8 cellular contexts compared by ENCODE assay signal in the genomic region with DNA sequence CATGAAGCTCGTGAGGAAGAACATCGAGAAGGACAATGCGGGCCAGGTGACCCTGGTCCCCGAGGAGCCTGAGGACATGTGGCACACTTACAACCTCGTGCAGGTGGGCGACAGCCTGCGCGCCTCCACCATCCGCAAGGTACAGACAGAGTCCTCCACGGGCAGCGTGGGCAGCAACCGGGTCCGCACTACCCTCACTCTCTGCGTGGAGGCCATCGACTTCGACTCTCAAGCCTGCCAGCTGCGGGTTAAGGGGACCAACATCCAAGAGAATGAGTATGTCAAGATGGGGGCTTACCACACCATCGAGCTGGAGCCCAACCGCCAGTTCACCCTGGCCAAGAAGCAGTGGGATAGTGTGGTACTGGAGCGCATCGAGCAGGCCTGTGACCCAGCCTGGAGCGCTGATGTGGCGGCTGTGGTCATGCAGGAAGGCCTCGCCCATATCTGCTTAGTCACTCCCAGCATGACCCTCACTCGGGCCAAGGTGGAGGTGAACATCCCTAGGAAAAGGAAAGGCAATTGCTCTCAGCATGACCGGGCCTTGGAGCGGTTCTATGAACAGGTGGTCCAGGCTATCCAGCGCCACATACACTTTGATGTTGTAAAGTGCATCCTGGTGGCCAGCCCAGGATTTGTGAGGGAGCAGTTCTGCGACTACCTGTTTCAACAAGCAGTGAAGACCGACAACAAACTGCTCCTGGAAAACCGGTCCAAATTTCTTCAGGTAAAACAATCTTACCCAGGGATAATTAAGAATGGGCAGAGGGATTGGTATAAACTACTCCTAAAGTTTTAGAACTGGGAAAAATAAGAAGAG. TPM values are rescaled to one million over a fixed set of nuclear protein-coding genes. Genes with fewer than 3 reads are reported as not detected.
DNase-seq lines count a peak whose midpoint lies in the region; ATAC-seq, FAIRE-seq and TF ChIP-seq lines count a peak whose summit lies in the region.

No MANE protein-coding gene starts in this region.

- ATAC-seq in HCT116 = peak; percentile 73

- peak overlapping the region; percentile 85 for H3K27ac ChIP-seq in HCT116 (ENCODE audit: low read depth, low read length)
- H3K27ac ChIP-seq in MM.1S (ENCODE audit: low read length) = peak overlapping the region; percentile 37; the same call in 1 of the 2 replicates

- peak overlapping the region; percentile 98 for H3K4me2 ChIP-seq in HCT116 (ENCODE audit: low read length)
- peak overlapping the region; percentile 90 for H3K4me2 ChIP-seq in MM.1S (ENCODE audit: low read depth, low read length)

- no peaks in the 10 kb centered on the region for H3K27me3 ChIP-seq in HCT116 (ENCODE audit: insufficient read depth, low read length)
- no peaks in the 10 kb centered on the region for H3K27me3 ChIP-seq in MM.1S (replicated peaks; ENCODE audit: insufficient read depth, low read length)

- intact Hi-C loops in HCT116 (cut with micrococcal nuclease) = loop anchor here (1.0 kb wide), 1 partner anchor 187 kb away; no protein-coding TSS in a partner anchor

- H3F3A ChIP-seq in MM.1S (ENCODE audit: insufficient read depth, low read length) = no peaks in the 10 kb centered on the region

- peaks cover 47% of the 10 kb centered on the region for H3K79me2 ChIP-seq in HCT116 (ENCODE audit: insufficient read depth, low read length)
- H3K79me2 ChIP-seq in MM.1S (ENCODE audit: low read length) = peaks cover 19% of the 10 kb centered on the region

- CTCF ChIA-PET in HCT116 (lab: Charles Lee) = interaction anchor here (2.0 kb wide), 1 partner anchor 115 kb away, joined by 15 read pairs; no protein-coding TSS in a partner anchor

- H2AFZ ChIP-seq in HCT116 (ENCODE audit: low read depth, low read length, poor library complexity, severe bottlenecking) = no peak overlapping the region
- peak overlapping the region; percentile 97 for H2AFZ ChIP-seq in MM.1S (ENCODE audit: low read length)

- TF ChIP-seq RAD21 in HCT116 (IDR thresholded peaks at IDR 0.05; ENCODE audit: low read depth) = no peak

- TF ChIP-seq POLR2A in GM12892 (IDR thresholded peaks at IDR 0.05; ENCODE audit: low read depth, low read length) = no peak
- TF ChIP-seq POLR2A in HCT116 (IDR thresholded peaks at IDR 0.05; ENCODE audit: borderline replicate concordance, extremely low read depth, insufficient read depth, insufficient read length) = no peak

- RAD21 ChIA-PET in HCT116 (lab: Charles Lee; ENCODE audit: low non-redundant PET in 1 of 2, low total read pairs in 2 of 2, uncharacterized antibody in 2 of 2, unreplicated experiment in 2 of 2) = no interaction called here

- H3K4me1 ChIP-seq in HCT116 (ENCODE audit: control insufficient read depth in 1 of 2, insufficient read depth in 2 of 2, low read length in 2 of 2) = peaks cover 6 to 27% of the 10 kb centered on the region in 2 experiments; a peak in 3 of 4 replicates
- H3K4me1 ChIP-seq in MM.1S (ENCODE audit: low read length) = peaks cover 14% of the 10 kb centered on the region; the same call in 1 of the 2 replicates

- H4K20me1 ChIP-seq in HCT116 (ENCODE audit: insufficient read depth) (peaks cover 4% of the 10 kb centered on the region; the same call in 1 of the 2 replicates), MM.1S (ENCODE audit: insufficient read depth, low read length) (no peaks in the 10 kb centered on the region)

- H3K4me3 ChIP-seq in HCT116 (replicated peaks in 1 of 2; ENCODE audit: low read depth in 1 of 2, low read length in 2 of 2) (peak overlapping the region; percentile 89 to 93), MM.1S (ENCODE audit: low read length) (peak overlapping the region; percentile 81), choroid plexus epithelial cell (ENCODE audit: low read depth, low read length) (peak overlapping the region; percentile 75)

- POLR2A ChIA-PET in HCT116 (lab: Charles Lee) = interaction anchor here (1.6 kb wide), 1 partner anchor 13 kb away, joined by 7 read pairs; a partner anchor contains a TSS

- H3K9ac ChIP-seq in HCT116 (ENCODE audit: low read length) (peak overlapping the region; percentile 96), MM.1S (ENCODE audit: low read length) (peak overlapping the region; percentile 52)

- H3K36me3 ChIP-seq in HCT116 (ENCODE audit: control insufficient read depth in 1 of 2, insufficient read depth in 2 of 2, low read length in 2 of 2) = peaks cover 16 to 29% of the 10 kb centered on the region in 2 experiments
- no peaks in the 10 kb centered on the region; the same call in 1 of the 2 replicates for H3K36me3 ChIP-seq in MM.1S (replicated peaks; ENCODE audit: insufficient read depth, low read length)

- DNase-seq in GM12892 (ENCODE audit: insufficient read length) = no peak
- DNase-seq in HCT116 (ENCODE audit: low read depth, low spot score) = no peak
- peak; percentile 11 for DNase-seq in MM.1S
- DNase-seq in activated CD4-positive, alpha-beta T cell treated with anti-CD3 and anti-CD28 coated beads for 1 hour = peak; percentile 16
- peak; percentile 84 for DNase-seq in choroid plexus epithelial cell (ENCODE audit: low read depth)
- peak; percentile 77 for DNase-seq in kidney glomerular epithelial cell (lab: John Stamatoyannopoulos, UW)
- DNase-seq in stimulated activated CD4-positive, alpha-beta T cell treated with anti-CD3 and anti-CD28 coated beads, Interleukin-15, amount 100 ng/mL, for 24 hours = peak; percentile 75
- no peak for DNase-seq in KG1 (lab: John Stamatoyannopoulos, UW)

- FAIRE-seq in GM12892 (lab: Jason Lieb, UNC) = peak; percentile 53

- H3K9me2 ChIP-seq in HCT116 (ENCODE audit: insufficient read depth) = no peaks in the 10 kb centered on the region
- no peaks in the 10 kb centered on the region for H3K9me2 ChIP-seq in MM.1S (replicated peaks; ENCODE audit: insufficient read depth, low read length)

- H3K9me3 ChIP-seq in HCT116 (ENCODE audit: control insufficient read depth in 1 of 2, insufficient read depth in 1 of 2, low read depth in 1 of 2, low read length in 2 of 2) (no peaks in the 10 kb centered on the region), MM.1S (replicated peaks; ENCODE audit: insufficient read depth, low read length) (no peaks in the 10 kb centered on the region)

- BruUV-seq in HCT116 (replicated peaks; lab: Mats Ljungman, UMichigan) = TSS peak; percentile 63

- TF ChIP-seq CTCF in HCT116 (IDR thresholded peaks at IDR 0.05 in 2 of 3, conservative IDR thresholded peaks at IDR 0.05 in 1 of 3; ENCODE audit: borderline replicate concordance in 1 of 3, insufficient read depth in 1 of 3, low read depth in 2 of 3, low read length in 2 of 3) (no peak; a peak in 1 of 6 replicates), MM.1S (IDR thresholded peaks at IDR 0.05; ENCODE audit: low read length) (no peak), choroid plexus epithelial cell (conservative IDR thresholded peaks at IDR 0.05; ENCODE audit: low read depth, low read length) (peak; percentile 39)

TF ChIP-seq in HCT116, 20 proteins besides CTCF, POLR2A, EP300 and RAD21:
- no peak for TF ChIP-seq SRF (IDR thresholded peaks at IDR 0.05; ENCODE audit: low read depth)
- no peak for TF ChIP-seq ZNF274 (IDR thresholded peaks at IDR 0.05; ENCODE audit: low read depth, low read length)
- peak; percentile 39; the same call in 1 of the 2 replicates for TF ChIP-seq POLR2AphosphoS5 (IDR thresholded peaks at IDR 0.05; ENCODE audit: low read depth, low read length)
- TF ChIP-seq SIN3A (IDR thresholded peaks at IDR 0.05; ENCODE audit: low read depth) = 0 out of 2 replicates have a peak, but pooled peaks have one; percentile 22
- TF ChIP-seq EZH2 (IDR thresholded peaks at IDR 0.05) = no peak
- TF ChIP-seq ZFX (IDR thresholded peaks at IDR 0.05) = peak; percentile 82
- TF ChIP-seq, protein P1, sequence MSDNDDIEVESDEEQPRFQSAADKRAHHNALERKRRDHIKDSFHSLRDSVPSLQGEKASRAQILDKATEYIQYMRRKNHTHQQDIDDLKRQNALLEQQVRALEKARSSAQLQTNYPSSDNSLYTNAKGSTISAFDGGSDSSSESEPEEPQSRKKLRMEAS (IDR thresholded peaks at IDR 0.05) = peak; percentile 40; the same call in 1 of the 2 replicates
- TF ChIP-seq TCF7L2 (IDR thresholded peaks at IDR 0.05; ENCODE audit: borderline replicate concordance, extremely low read depth, insufficient read depth, insufficient read length) = peak; percentile 59
- no peak for TF ChIP-seq EGR1 (IDR thresholded peaks at IDR 0.05; ENCODE audit: low read depth)

RNA-seq across cellular contexts. Expression of a gene that starts 12.9 kb away (rescaled TPM):
- 4.1 TPM for polyA plus RNA-seq in GM12892 (2012; ENCODE audit: missing spikeins)
- 1.8 TPM for total RNA-seq in HCT116 (2021; ENCODE audit: unreplicated experiment)
- 0.47 and 0.49 TPM in 2 replicates for polyA plus RNA-seq in HCT116 (2012)

RNA-seq across cellular contexts. Expression of a gene that starts 12.9 kb away (rescaled TPM):
- polyA plus RNA-seq in GM12892 (2012; ENCODE audit: missing spikeins) = 4.4 TPM
- total RNA-seq in HCT116 (2021; ENCODE audit: unreplicated experiment) = 16.5 TPM
- 14.7 and 15.7 TPM in 2 replicates for polyA plus RNA-seq in HCT116 (2012)

Comparison
In these comparisons a context has a peak if more than half of its experiments do, and no peak if none do; other contexts are left out.
1. DNase-seq: peak in MM.1S (single experiment), activated CD4-positive, alpha-beta T cell treated with anti-CD3 and anti-CD28 coated beads for 1 hour (single experiment), choroid plexus epithelial cell (single experiment), kidney glomerular epithelial cell (single experiment) and stimulated activated CD4-positive, alpha-beta T cell treated with anti-CD3 and anti-CD28 coated beads, Interleukin-15, amount 100 ng/mL, for 24 hours (single experiment); none in GM12892 (single experiment), HCT116 (single experiment) and KG1 (single experiment).
2. Peak in every context shown above with its lines, with median percentiles within 50 percentile points of each other: H3K4me3 ChIP-seq.